In genomic region chr6:155261146-155261900, GRCh38 we compare ENCODE assay signal across 1 cellular context.
TF ChIP-seq lines count a peak whose summit lies in the region.

No MANE protein-coding gene starts in this region.

TF ChIP-seq in HepG2, 621 proteins besides CTCF, POLR2A, EP300 and RAD21:
- TF ChIP-seq, protein P1, sequence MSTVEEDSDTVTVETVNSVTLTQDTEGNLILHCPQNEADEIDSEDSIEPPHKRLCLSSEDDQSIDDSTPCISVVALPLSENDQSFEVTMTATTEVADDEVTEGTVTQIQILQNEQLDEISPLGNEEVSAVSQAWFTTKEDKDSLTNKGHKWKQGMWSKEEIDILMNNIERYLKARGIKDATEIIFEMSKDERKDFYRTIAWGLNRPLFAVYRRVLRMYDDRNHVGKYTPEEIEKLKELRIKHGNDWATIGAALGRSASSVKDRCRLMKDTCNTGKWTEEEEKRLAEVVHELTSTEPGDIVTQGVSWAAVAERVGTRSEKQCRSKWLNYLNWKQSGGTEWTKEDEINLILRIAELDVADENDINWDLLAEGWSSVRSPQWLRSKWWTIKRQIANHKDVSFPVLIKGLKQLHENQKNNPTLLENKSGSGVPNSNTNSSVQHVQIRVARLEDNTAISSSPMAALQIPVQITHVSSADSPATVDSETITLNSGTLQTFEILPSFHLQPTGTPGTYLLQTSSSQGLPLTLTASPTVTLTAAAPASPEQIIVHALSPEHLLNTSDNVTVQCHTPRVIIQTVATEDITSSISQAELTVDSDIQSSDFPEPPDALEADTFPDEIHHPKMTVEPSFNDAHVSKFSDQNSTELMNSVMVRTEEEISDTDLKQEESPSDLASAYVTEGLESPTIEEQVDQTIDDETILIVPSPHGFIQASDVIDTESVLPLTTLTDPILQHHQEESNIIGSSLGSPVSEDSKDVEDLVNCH (CRISPR knock-in tag; IDR thresholded peaks at IDR 0.05) = no peak
- peak; percentile 95 for TF ChIP-seq ZBTB33 (CRISPR knock-in tag; IDR thresholded peaks at IDR 0.05)
- TF ChIP-seq HOXA3 (CRISPR knock-in tag; IDR thresholded peaks at IDR 0.05) = 0 out of 2 replicates have a peak, but pooled peaks have one; percentile 13
- no peak for TF ChIP-seq ZNF788 (CRISPR knock-in tag; IDR thresholded peaks at IDR 0.05; ENCODE audit: borderline replicate concordance)
- no peak for TF ChIP-seq TAF15 (IDR thresholded peaks at IDR 0.05; ENCODE audit: low read depth, low read length, poor library complexity, severe bottlenecking)
- peak; percentile 71 for TF ChIP-seq TEAD3 (CRISPR knock-in tag; optimal IDR thresholded peaks at IDR 0.05; ENCODE audit: borderline replicate concordance)
